ENCODE assay signal across 17 cellular contexts in the genomic region with DNA sequence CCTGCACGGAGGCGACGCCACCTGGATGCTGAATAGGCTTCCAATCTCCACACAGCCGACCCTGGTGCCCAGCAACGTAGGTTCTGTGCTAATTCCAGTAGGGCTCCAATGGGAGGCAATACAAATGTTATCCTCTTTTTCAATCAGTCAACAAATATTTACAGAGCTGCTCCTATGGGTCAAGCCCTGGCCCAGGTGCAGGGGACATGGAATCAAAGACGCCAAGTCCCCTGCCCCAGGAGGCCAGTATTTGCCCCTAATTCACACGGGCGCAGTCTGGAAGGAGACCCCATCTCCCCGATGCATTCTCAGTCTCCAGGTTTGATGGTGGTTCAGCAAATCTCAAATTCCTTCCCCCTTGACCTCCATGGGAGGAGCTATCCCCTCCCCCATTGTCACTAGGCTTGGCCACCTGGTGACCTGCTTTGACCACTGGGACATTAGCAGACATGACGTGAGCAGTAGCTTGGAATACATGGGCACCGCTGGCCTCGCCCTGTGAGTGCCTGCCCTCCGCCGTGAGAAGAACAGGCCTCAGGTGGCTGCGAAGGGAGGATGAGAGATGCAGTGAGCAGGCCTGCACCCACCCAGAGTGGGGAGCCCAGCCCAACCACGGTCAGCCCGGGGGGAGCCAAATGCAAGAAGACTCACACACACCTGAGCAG. TPM values are rescaled to one million over a fixed set of nuclear protein-coding genes. Genes with fewer than 3 reads are reported as not detected.
"Had no signal": no experiment of that assay in that cellular context is flagged by ENCODE, and none has a peak within 500 bp of the region (broad histone marks: within the 10 kb centered on the region; RNA-seq: fewer than 3 reads in every experiment).

No MANE protein-coding gene starts in this region.

RNA-seq across cellular contexts. Expression of a gene that starts 3.7 kb away (rescaled TPM):
- total RNA-seq: dermis microvascular lymphatic vessel endothelial cell; esophagus squamous epithelium; kidney epithelial cell; left cardiac atrium; left ventricle myocardium inferior; mesenteric fat pad; myocyte; naive thymus-derived CD8-positive, alpha-beta T cell; osteoblast; prostate gland; right atrium auricular region; sigmoid colon; skeletal muscle tissue; spleen; testis; uterus had no signal
- polyA plus RNA-seq: naive thymus-derived CD8-positive, alpha-beta T cell; neural cell; sigmoid colon; spleen had no signal
